8 cellular contexts compared by ENCODE assay signal in genomic region chr16:30893082-30893743, GRCh38. TPM values are rescaled to one million over a fixed set of nuclear protein-coding genes. Genes with fewer than 3 reads are reported as not detected.
DNase-seq lines count a peak whose midpoint lies in the region; TF ChIP-seq lines count a peak whose summit lies in the region.

No MANE protein-coding gene starts in this region.

- H3K9me3 Mint-ChIP-seq in activated naive CD4-positive, alpha-beta T cell treated with anti-CD3 and anti-CD28 coated beads for 36 hours: no peaks in the 10 kb centered on the region
- H3K9me3 Mint-ChIP-seq in MCF 10A (ENCODE audit: unreplicated experiment): no peaks in the 10 kb centered on the region

- H3K36me3 Mint-ChIP-seq in activated naive CD4-positive, alpha-beta T cell treated with anti-CD3 and anti-CD28 coated beads for 36 hours (ENCODE audit: low read depth): peaks cover 13% of the 10 kb centered on the region
- H3K36me3 Mint-ChIP-seq in MCF 10A (ENCODE audit: insufficient read depth, unreplicated experiment): peaks cover 20% of the 10 kb centered on the region

- peak overlapping the region; percentile 50 to 88 for H3K18ac ChIP-seq in mesenchymal stem cell (ENCODE audit: low read depth in 1 of 2, low read length in 2 of 2)

- CTCF ChIA-PET in activated naive CD4-positive, alpha-beta T cell treated with anti-CD3 and anti-CD28 coated beads for 36 hours (lab: Charles Lee): interaction anchor here (1.2 to 3.1 kb wide), 3 partner anchors 10 to 16 kb away, joined by 3 to 23 read pairs (median 4); no protein-coding TSS in a partner anchor
- CTCF ChIA-PET in MCF 10A (lab: Yijun Ruan, JAX): interaction anchor here (0.6 to 3.6 kb wide), 6 partner anchors 8 to 1304 kb away, joined by 3 to 13 read pairs (median 4); no protein-coding TSS in a partner anchor

- TF ChIP-seq POLR2A in vagina (IDR thresholded peaks at IDR 0.05): no peak

- POLR2A ChIA-PET in MCF 10A (lab: Yijun Ruan, JAX): interaction anchor here (0.6 to 5.1 kb wide), 9 partner anchors 9 to 133 kb away, joined by 3 to 36 read pairs (median 3); no protein-coding TSS in a partner anchor

- no TSS peak for BruUV-seq in MCF 10A (replicated peaks; lab: Mats Ljungman, UMichigan)

- H3K4me1 ChIP-seq in mesenchymal stem cell (ENCODE audit: control insufficient read depth, insufficient read depth, low read depth, low read length) (peaks cover 35% of the 10 kb centered on the region), vagina (peaks cover 49% of the 10 kb centered on the region)

- H3K4me3 Mint-ChIP-seq in activated naive CD4-positive, alpha-beta T cell treated with anti-CD3 and anti-CD28 coated beads for 36 hours: peak overlapping the region; percentile 84
- H3K4me3 Mint-ChIP-seq in MCF 10A (ENCODE audit: unreplicated experiment): peak overlapping the region; percentile 75

- DNase-seq in activated naive CD4-positive, alpha-beta T cell treated with anti-CD3 and anti-CD28 coated beads for 36 hours: peak; percentile 23
- DNase-seq in activated naive CD4-positive, alpha-beta T cell treated with Interleukin-2 at 50 U/mL for 16 hours: no peak
- no peak for DNase-seq in MCF 10A (ENCODE audit: unreplicated experiment)
- peak; percentile 16 for DNase-seq in mesenchymal stem cell
- DNase-seq in vagina (ENCODE audit: extremely low spot score in 2 of 2): no peak
- no peak for DNase-seq in DMS79 treated with DMSO at 0.1 percent for 48 hours (lab: John Stamatoyannopoulos, UW)
- no peak for DNase-seq in cortex of kidney (lab: John Stamatoyannopoulos, UW)

- H3K4ac ChIP-seq in mesenchymal stem cell (ENCODE audit: low read depth in 1 of 2, low read length in 2 of 2): peak overlapping the region; percentile 62 to 99

- 27% methylated on average over 17 of the region's 17 CpGs for WGBS in mesenchymal stem cell

- intact Hi-C loops in activated naive CD4-positive, alpha-beta T cell treated with anti-CD3 and anti-CD28 coated beads for 36 hours (cut with micrococcal nuclease): no loop called here
- intact Hi-C loops in MCF 10A (cut with micrococcal nuclease): no loop called here
- intact Hi-C loops in vagina (cut with DNase I): no loop called here

- peak overlapping the region in 1 of 2 experiments; percentile 99 for H3K14ac ChIP-seq in mesenchymal stem cell (ENCODE audit: low read length in 2 of 2)

- no peak overlapping the region for H2BK120ac ChIP-seq in mesenchymal stem cell (ENCODE audit: low read depth, low read length)

- peak overlapping the region; percentile 69 for H3K27ac Mint-ChIP-seq in activated naive CD4-positive, alpha-beta T cell treated with anti-CD3 and anti-CD28 coated beads for 36 hours
- peak overlapping the region; percentile 80 for H3K27ac Mint-ChIP-seq in MCF 10A (ENCODE audit: low read depth, unreplicated experiment)

- H2BK5ac ChIP-seq in mesenchymal stem cell (ENCODE audit: low read depth, low read length, poor library complexity, severe bottlenecking): peak overlapping the region; percentile 8

- peak overlapping the region; percentile 73 for H4K91ac ChIP-seq in mesenchymal stem cell (ENCODE audit: low read length)

- H3K27me3 ChIP-seq in mesenchymal stem cell (ENCODE audit: control insufficient read depth in 1 of 2, insufficient read depth in 1 of 2, low read length in 2 of 2) (no peaks in the 10 kb centered on the region), vagina (no peaks in the 10 kb centered on the region)

- peak overlapping the region; percentile 88 for H2AFZ ChIP-seq in mesenchymal stem cell (ENCODE audit: low read depth, low read length)

- H3K4me2 ChIP-seq in mesenchymal stem cell (ENCODE audit: low read length, poor library complexity, severe bottlenecking): peak overlapping the region; percentile 72

- H3K9me3 ChIP-seq in KOPT-K1 (ENCODE audit: insufficient read depth, low read length, poor library complexity, severe bottlenecking) (no peaks in the 10 kb centered on the region), mesenchymal stem cell (ENCODE audit: control insufficient read depth, low read length) (no peaks in the 10 kb centered on the region), vagina (no peaks in the 10 kb centered on the region)

- TF ChIP-seq CTCF in MCF 10A (IDR thresholded peaks at IDR 0.05; ENCODE audit: unreplicated experiment) (no peak), vagina (IDR thresholded peaks at IDR 0.05) (no peak)

- peaks cover 21% of the 10 kb centered on the region for H3K79me1 ChIP-seq in mesenchymal stem cell (replicated peaks; ENCODE audit: low read length, poor library complexity, severe bottlenecking)

- H3K9ac ChIP-seq in mesenchymal stem cell (ENCODE audit: low read length): peak overlapping the region; percentile 96

- H3K23ac ChIP-seq in mesenchymal stem cell (ENCODE audit: low read length in 2 of 2): peak overlapping the region in 1 of 2 experiments; percentile 94

- H2AK5ac ChIP-seq in mesenchymal stem cell (ENCODE audit: low read length, severe bottlenecking): no peak overlapping the region

- peak overlapping the region in 1 of 2 experiments; percentile 37 for H2BK12ac ChIP-seq in mesenchymal stem cell (ENCODE audit: low read length in 2 of 2)

- H3K36me3 ChIP-seq in KOPT-K1 (ENCODE audit: insufficient read depth, low read length) (peaks cover 30% of the 10 kb centered on the region; the same call in 1 of the 2 replicates), mesenchymal stem cell (ENCODE audit: control insufficient read depth in 1 of 2, insufficient read depth in 2 of 2, low read depth in 1 of 2, low read length in 2 of 2) (peaks cover 23 to 32% of the 10 kb centered on the region in 2 experiments), vagina (peaks cover 0 to 28% of the 10 kb centered on the region in 2 donors)

- no peaks in the 10 kb centered on the region for H3K27me3 Mint-ChIP-seq in activated naive CD4-positive, alpha-beta T cell treated with anti-CD3 and anti-CD28 coated beads for 36 hours (ENCODE audit: low read depth)
- no peaks in the 10 kb centered on the region for H3K27me3 Mint-ChIP-seq in MCF 10A (ENCODE audit: insufficient read depth, unreplicated experiment)

- H3K4me3 ChIP-seq in mesenchymal stem cell (ENCODE audit: insufficient read depth in 1 of 2, low read depth in 1 of 2, low read length in 2 of 2) (peak overlapping the region; percentile 86 to 97), vagina (peak overlapping the region; percentile 87 to 94)

- H2BK15ac ChIP-seq in mesenchymal stem cell (ENCODE audit: low read depth, poor library complexity, severe bottlenecking): peak overlapping the region; percentile 60

- H4K8ac ChIP-seq in mesenchymal stem cell (ENCODE audit: low read length): peak overlapping the region; percentile 78

- peaks cover 39% of the 10 kb centered on the region for H3K4me1 Mint-ChIP-seq in activated naive CD4-positive, alpha-beta T cell treated with anti-CD3 and anti-CD28 coated beads for 36 hours (ENCODE audit: low read depth)
- peaks cover 31% of the 10 kb centered on the region for H3K4me1 Mint-ChIP-seq in MCF 10A (ENCODE audit: insufficient read depth, unreplicated experiment)

- H3K27ac ChIP-seq in KOPT-K1 (ENCODE audit: low read depth, low read length, poor library complexity, severe bottlenecking) (peak overlapping the region; percentile 59), mesenchymal stem cell (ENCODE audit: low read length, poor library complexity, severe bottlenecking) (peak overlapping the region; percentile 73), vagina (peak overlapping the region; percentile 100)

RNA-seq across cellular contexts. Expression of gene BCL7C, which starts 0.7 kb away (rescaled TPM):
- 10 to 100 TPM; 18.1 to 18.6 TPM for total RNA-seq in activated naive CD4-positive, alpha-beta T cell treated with anti-CD3 and anti-CD28 coated beads for 36 hours
- 32.0 and 33.9 TPM in 2 replicates for total RNA-seq in MCF 10A (2022)
- polyA plus RNA-seq in mesenchymal stem cell (2013, experiment 1 of 2): 34.4 TPM
- 34.2 TPM for polyA plus RNA-seq in mesenchymal stem cell (2013, experiment 2 of 2)
- 38.1 TPM for total RNA-seq in vagina

RNA-seq across cellular contexts. Expression of gene CTF1, which starts 3.2 kb away (rescaled TPM):
- total RNA-seq in activated naive CD4-positive, alpha-beta T cell treated with anti-CD3 and anti-CD28 coated beads for 36 hours: under 1 TPM; 0.21 to 0.27 TPM
- total RNA-seq in MCF 10A (2022) (3.6 and 4.1 TPM in 2 replicates), vagina (3.2 TPM)
- 6.7 TPM for polyA plus RNA-seq in mesenchymal stem cell (2013, experiment 1 of 2)
- polyA plus RNA-seq in mesenchymal stem cell (2013, experiment 2 of 2): 7.0 TPM

RNA-seq across cellular contexts. Expression of gene FBXL19, which starts 30.2 kb away (rescaled TPM):
- total RNA-seq in activated naive CD4-positive, alpha-beta T cell treated with anti-CD3 and anti-CD28 coated beads for 36 hours: 10 to 100 TPM; 13.6 to 15.2 TPM
- total RNA-seq in MCF 10A (2022) (18.0 and 23.4 TPM in 2 replicates), vagina (21.4 TPM)
- 21.4 TPM for polyA plus RNA-seq in mesenchymal stem cell (2013, experiment 1 of 2)
- polyA plus RNA-seq in mesenchymal stem cell (2013, experiment 2 of 2): 20.2 TPM

RNA-seq across cellular contexts. Expression of gene ORAI3, which starts 55.7 kb away (rescaled TPM):
- 1 to 10 TPM; 4.2 to 4.7 TPM for total RNA-seq in activated naive CD4-positive, alpha-beta T cell treated with anti-CD3 and anti-CD28 coated beads for 36 hours
- total RNA-seq in MCF 10A (2022) (16.2 and 21.2 TPM in 2 replicates), vagina (27.0 TPM)
- polyA plus RNA-seq in mesenchymal stem cell (2013, experiment 1 of 2): 63.4 TPM
- 64.8 TPM for polyA plus RNA-seq in mesenchymal stem cell (2013, experiment 2 of 2)

Comparison
In these comparisons a context has a peak if more than half of its experiments do, and no peak if none do; other contexts are left out.
1. DNase-seq: peak in activated naive CD4-positive, alpha-beta T cell treated with anti-CD3 and anti-CD28 coated beads for 36 hours (single experiment) and mesenchymal stem cell (single experiment); none in activated naive CD4-positive, alpha-beta T cell treated with Interleukin-2 at 50 U/mL for 16 hours (single experiment), MCF 10A (single experiment), vagina (0 of 2), DMS79 treated with DMSO at 0.1 percent for 48 hours (single experiment) and cortex of kidney (single experiment).
2. Peak in every context shown above with its lines, with median percentiles within 50 percentile points of each other: H3K27ac ChIP-seq.